In genomic region chr10:67903581-67903980, GRCh38 we compare ENCODE assay signal across 17 cellular contexts. TPM values are rescaled to one million over a fixed set of nuclear protein-coding genes. Genes with fewer than 3 reads are reported as not detected.
DNase-seq lines count a peak whose midpoint lies in the region; ATAC-seq, FAIRE-seq and TF ChIP-seq lines count a peak whose summit lies in the region.
"Had no signal": no experiment of that assay in that cellular context is flagged by ENCODE, and none has a peak within 500 bp of the region (broad histone marks: within the 10 kb centered on the region; RNA-seq: fewer than 3 reads in every experiment).

No MANE protein-coding gene starts in this region.

- H3K27me3 Mint-ChIP-seq in nephron progenitor cell (ENCODE audit: low read depth, poor library complexity) = no peaks in the 10 kb centered on the region
- H3K27me3 Mint-ChIP-seq: CD4-positive, alpha-beta T cell had no signal

- H3K27me3 ChIP-seq in right atrium auricular region = no peaks in the 10 kb centered on the region

- H3K9me3 Mint-ChIP-seq in nephron progenitor cell = peaks cover 3% of the 10 kb centered on the region
- H3K9me3 Mint-ChIP-seq in activated naive CD4-positive, alpha-beta T cell treated with anti-CD3 and anti-CD28 coated beads, Interleukin-2, amount 50 U/mL, for 72 hours = no peaks in the 10 kb centered on the region
- H3K9me3 Mint-ChIP-seq: CD4-positive, alpha-beta T cell; H9 had no signal

- H3K4me3 ChIP-seq in right atrium auricular region = no peak overlapping the region

- H3K4me3 Mint-ChIP-seq in nephron progenitor cell = no peak overlapping the region
- H3K4me3 Mint-ChIP-seq: CD4-positive, alpha-beta T cell; H9 had no signal

- H3K4me1 ChIP-seq in right atrium auricular region = peaks cover 0 to 4% of the 10 kb centered on the region in 2 donors
- H3K4me1 ChIP-seq: Caco-2 had no signal

- peaks cover 70% of the 10 kb centered on the region for H3K36me3 Mint-ChIP-seq in nephron progenitor cell (ENCODE audit: low read depth)
- H3K36me3 Mint-ChIP-seq in activated naive CD4-positive, alpha-beta T cell treated with anti-CD3 and anti-CD28 coated beads, Interleukin-2, amount 50 U/mL, for 72 hours = peaks cover 0 to 38% of the 10 kb centered on the region in 2 donors

- in situ Hi-C loops in SK-MEL-5 (cut with HindIII; ENCODE audit: low pct_unique_long_range_greater_than_20kb, low sequenced_read_pairs) = no loop called here

- no peak for ATAC-seq in activated naive CD4-positive, alpha-beta T cell treated with anti-CD3 and anti-CD28 coated beads, Interleukin-2, amount 50 U/mL, for 72 hours

- DNase-seq in GM19239 (ENCODE audit: insufficient read length, low spot score) (no peak), H54 (ENCODE audit: insufficient read length, low spot score) (no peak), SK-MEL-5 (ENCODE audit: low read depth, low spot score) (peak; percentile 22), nephron progenitor cell (no peak), right atrium auricular region (ENCODE audit: low spot score) (no peak), HCEC 1CT (no peak)
- no peak for DNase-seq in activated naive CD4-positive, alpha-beta T cell treated with anti-CD3 and anti-CD28 coated beads, Interleukin-2, amount 50 U/mL, for 72 hours (ENCODE audit: low spot score in 2 of 2)
- DNase-seq: AML-193; Caco-2; CD4-positive, alpha-beta T cell; GOT3; H9 had no signal

- H3K36me3 ChIP-seq in right atrium auricular region = peaks cover 44% of the 10 kb centered on the region

- FAIRE-seq in GM19239 (lab: Jason Lieb, UNC) (peak; percentile 56), H54 (lab: Jason Lieb, UNC) (peak; percentile 36)
- FAIRE-seq: A204.1, D721Med, G401.6, GM12891 had no signal

- no peaks in the 10 kb centered on the region for H3K9me3 ChIP-seq in right atrium auricular region
- H3K9me3 ChIP-seq: Caco-2 had no signal

- TF ChIP-seq POLR2A in H54 (IDR thresholded peaks at IDR 0.05; ENCODE audit: low read depth, low read length) = no peak

- H3K27ac Mint-ChIP-seq in nephron progenitor cell = peak overlapping the region; percentile 48
- H3K27ac Mint-ChIP-seq in activated naive CD4-positive, alpha-beta T cell treated with anti-CD3 and anti-CD28 coated beads, Interleukin-2, amount 50 U/mL, for 72 hours = no peak overlapping the region
- H3K27ac Mint-ChIP-seq: CD4-positive, alpha-beta T cell had no signal

- no peaks in the 10 kb centered on the region for H3K4me1 Mint-ChIP-seq in nephron progenitor cell

- no peak overlapping the region for H3K27ac ChIP-seq in right atrium auricular region
- H3K27ac ChIP-seq: C4-2B had no signal

- no peak for TF ChIP-seq CTCF in nephron progenitor cell (IDR thresholded peaks at IDR 0.05)
- no peak for TF ChIP-seq CTCF in right atrium auricular region (IDR thresholded peaks at IDR 0.05)

RNA-seq across cellular contexts. Expression of gene SIRT1, which starts 19.1 kb away (rescaled TPM):
- 10.9 and 13.7 TPM in 2 replicates for total RNA-seq in SK-MEL-5 (2014; rRNA removed; shearing (Covaris generic))
- polyA plus RNA-seq in SK-MEL-5 (2015; cell fraction: cytosol; rRNA removed) = 8.3 and 14.6 TPM in 2 replicates
- polyA plus RNA-seq in SK-MEL-5 (2015; cell fraction: nucleus; rRNA removed) = 6.6 and 14.0 TPM in 2 replicates
- total RNA-seq in right atrium auricular region = 10 to 100 TPM; 10.4 to 12.1 TPM
- total RNA-seq in activated naive CD4-positive, alpha-beta T cell treated with anti-CD3 and anti-CD28 coated beads, Interleukin-2, amount 50 U/mL, for 72 hours = 10 to 100 TPM; 15.4 to 39.8 TPM
